ENCODE assay signal across 1 cellular context in the genomic region with DNA sequence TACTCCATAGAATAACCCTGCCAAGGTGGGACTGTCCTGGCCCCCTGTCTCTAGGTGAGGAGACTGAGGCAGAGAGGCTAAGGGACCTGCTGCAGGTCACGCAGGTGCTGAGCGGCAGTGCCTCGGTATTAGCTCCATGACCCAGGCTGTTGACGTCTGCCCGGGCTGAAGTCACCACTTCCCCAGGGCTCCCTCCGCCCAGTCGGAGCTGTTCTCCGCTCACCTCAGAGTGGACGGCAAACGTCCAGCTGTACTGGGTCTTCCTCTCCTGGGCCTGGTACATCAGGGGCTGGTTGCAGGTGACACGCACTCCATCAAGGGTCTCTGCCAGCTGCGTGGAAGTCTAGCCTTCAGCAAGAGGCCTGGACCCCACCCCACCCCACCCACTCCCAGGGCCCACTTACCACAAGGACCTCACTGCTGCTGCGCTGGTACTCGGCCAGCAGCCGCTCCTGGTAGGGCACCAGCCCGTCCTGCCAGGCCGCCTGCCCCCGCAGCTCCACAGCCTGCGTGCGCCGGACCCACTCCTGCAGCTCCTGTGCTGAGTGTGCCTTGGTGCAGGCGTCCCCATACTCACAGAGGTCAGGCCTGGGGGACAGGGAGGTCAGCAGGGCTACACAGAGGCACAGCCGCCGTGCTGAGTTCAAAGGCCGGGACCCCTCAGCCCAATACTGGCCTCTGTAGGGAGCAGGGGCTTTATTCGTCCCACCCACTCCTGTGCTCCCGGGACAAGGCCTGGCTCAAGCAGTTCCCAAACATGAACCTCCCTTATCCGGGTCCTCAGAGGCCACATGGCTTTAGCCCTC.
A peak's percentile ranks its signal among the peaks of the same experiment; 100 is the strongest.
TF ChIP-seq lines count a peak whose summit lies in the region.

No MANE protein-coding gene starts in this region.

TF ChIP-seq in K562, 482 proteins besides CTCF, POLR2A, EP300 and RAD21:
- TF ChIP-seq POLR2G (IDR thresholded peaks at IDR 0.05; ENCODE audit: low read depth, low read length) (peak; percentile 64), SP1 (CRISPR knock-in tag; IDR thresholded peaks at IDR 0.05) (no peak)
